ENCODE assay signal across 27 cellular contexts in the genomic region with DNA sequence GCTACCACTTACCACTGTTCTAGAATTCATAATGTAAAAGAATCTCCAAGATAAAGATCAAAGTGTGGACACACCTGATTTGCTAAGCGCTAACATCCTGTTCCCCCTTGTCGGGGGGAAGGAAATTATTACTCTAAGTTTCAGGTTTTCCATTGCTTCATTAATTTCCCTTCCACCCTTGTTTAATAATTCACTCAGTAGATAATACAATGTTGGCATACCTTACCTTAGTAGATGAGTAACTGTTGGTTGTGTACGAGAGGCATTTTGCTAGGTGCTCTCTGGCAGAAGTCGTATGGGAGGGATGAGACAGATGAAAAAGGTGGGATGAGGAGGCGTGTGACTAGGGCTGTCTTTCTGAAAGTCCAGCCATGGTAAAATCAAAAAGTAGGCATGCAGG.
"Had no signal": no experiment of that assay in that cellular context is flagged by ENCODE, and none has a peak within 500 bp of the region (broad histone marks: within the 10 kb centered on the region; RNA-seq: fewer than 3 reads in every experiment).

No MANE protein-coding gene starts in this region.

- H3K27me3 Mint-ChIP-seq: activated CD4-positive, alpha-beta memory T cell treated with anti-CD3 and anti-CD28 coated beads for 36 hours; activated CD4-positive, alpha-beta T cell treated with anti-CD3 and anti-CD28 coated beads, Interleukin-2, amount 10 ng/mL, durations not matched to agents 24 days and 14 days; activated naive CD4-positive, alpha-beta T cell treated with anti-CD3 and anti-CD28 coated beads, Interleukin-2, amount 10 ng/mL, durations not matched to agents 7 days and 5 days; effector memory CD8-positive, alpha-beta T cell had no signal

- ATAC-seq: effector memory CD8-positive, alpha-beta T cell; gastroesophageal sphincter; mucosa of descending colon had no signal

- H3K9me3 ChIP-seq: gastroesophageal sphincter, left ventricle myocardium inferior, mucosa of descending colon, neutrophil, prostate gland, tibial nerve had no signal

- H3K27ac Mint-ChIP-seq: activated CD4-positive, alpha-beta memory T cell treated with anti-CD3 and anti-CD28 coated beads for 36 hours; activated CD4-positive, alpha-beta T cell treated with anti-CD3 and anti-CD28 coated beads, Interleukin-2, amount 10 ng/mL, durations not matched to agents 24 days and 14 days; activated naive CD4-positive, alpha-beta T cell treated with anti-CD3 and anti-CD28 coated beads, Interleukin-2, amount 10 ng/mL, durations not matched to agents 7 days and 5 days; effector memory CD8-positive, alpha-beta T cell; immature natural killer cell; T-helper 1 cell treated with Interleukin-12 subunit alpha and Interleukin-12 subunit beta and Interleukin-4 antibody, amounts not matched to agents 30 μg/mL and 1 μg/mL, for 36 hours had no signal

- H3K27ac ChIP-seq: gastroesophageal sphincter, left ventricle myocardium inferior, neutrophil, prostate gland, tibial nerve, WERI-Rb-1 had no signal

- DNase-seq: activated CD4-positive, alpha-beta memory T cell treated with anti-CD3 and anti-CD28 coated beads for 36 hours; activated CD4-positive, alpha-beta T cell treated with anti-CD3 and anti-CD28 coated beads, Interleukin-2, amount 10 ng/mL, durations not matched to agents 24 days and 14 days; activated CD4-positive, CD25-positive, alpha-beta regulatory T cell treated with anti-CD3 and anti-CD28 coated beads, Interleukin-2, amount 50 U/mL, for 72 hours; activated CD8-positive, alpha-beta memory T cell treated with anti-CD3 and anti-CD28 coated beads, Interleukin-2, amount 50 U/mL, for 4 hours; activated gamma-delta T cell; activated naive CD4-positive, alpha-beta T cell treated with anti-CD3 and anti-CD28 coated beads, Interleukin-2, amount 10 ng/mL, durations not matched to agents 7 days and 5 days; activated T-cell treated with anti-CD3 and anti-CD28 coated beads, Interleukin-2, amount 50 U/mL, for 1 hour; amniotic stem cell; caudate nucleus; cortex of kidney; effector memory CD8-positive, alpha-beta T cell; hypothalamus; immature natural killer cell; kidney; left ventricle myocardium inferior; mesendoderm; mucosa of descending colon; nephron progenitor cell; stimulated activated naive CD4-positive, alpha-beta T cell treated with Interleukin-2 at 50 U/mL for 16 hours; T1000; WERI-Rb-1 had no signal

- H3K36me3 ChIP-seq: gastroesophageal sphincter, left ventricle myocardium inferior, neutrophil, prostate gland, tibial nerve, WERI-Rb-1 had no signal

- H3K4me3 ChIP-seq: gastroesophageal sphincter, left ventricle myocardium inferior, lung, mucosa of descending colon, prostate gland, tibial nerve had no signal

- H3K4me3 Mint-ChIP-seq: activated CD4-positive, alpha-beta memory T cell treated with anti-CD3 and anti-CD28 coated beads for 36 hours; activated CD4-positive, alpha-beta T cell treated with anti-CD3 and anti-CD28 coated beads, Interleukin-2, amount 10 ng/mL, durations not matched to agents 24 days and 14 days; activated naive CD4-positive, alpha-beta T cell treated with anti-CD3 and anti-CD28 coated beads, Interleukin-2, amount 10 ng/mL, durations not matched to agents 7 days and 5 days; effector memory CD8-positive, alpha-beta T cell; immature natural killer cell; nephron progenitor cell; T-helper 1 cell treated with Interleukin-12 subunit alpha and Interleukin-12 subunit beta and Interleukin-4 antibody, amounts not matched to agents 30 μg/mL and 1 μg/mL, for 36 hours had no signal

- H3K36me3 Mint-ChIP-seq: activated CD4-positive, alpha-beta memory T cell treated with anti-CD3 and anti-CD28 coated beads for 36 hours; activated naive CD4-positive, alpha-beta T cell treated with anti-CD3 and anti-CD28 coated beads, Interleukin-2, amount 10 ng/mL, durations not matched to agents 7 days and 5 days; immature natural killer cell had no signal

- H3K4me1 Mint-ChIP-seq: activated CD4-positive, alpha-beta T cell treated with anti-CD3 and anti-CD28 coated beads, Interleukin-2, amount 10 ng/mL, durations not matched to agents 24 days and 14 days; activated naive CD4-positive, alpha-beta T cell treated with anti-CD3 and anti-CD28 coated beads, Interleukin-2, amount 10 ng/mL, durations not matched to agents 7 days and 5 days; immature natural killer cell had no signal

- H3K27me3 ChIP-seq: gastroesophageal sphincter, neutrophil, tibial nerve had no signal

- H3K4me1 ChIP-seq: gastroesophageal sphincter, left ventricle myocardium inferior, prostate gland, tibial nerve had no signal

- H3K9me3 Mint-ChIP-seq: activated CD4-positive, alpha-beta T cell treated with anti-CD3 and anti-CD28 coated beads, Interleukin-2, amount 10 ng/mL, durations not matched to agents 24 days and 14 days; nephron progenitor cell had no signal
